ENCODE assay signal across 9 cellular contexts in the genomic region with DNA sequence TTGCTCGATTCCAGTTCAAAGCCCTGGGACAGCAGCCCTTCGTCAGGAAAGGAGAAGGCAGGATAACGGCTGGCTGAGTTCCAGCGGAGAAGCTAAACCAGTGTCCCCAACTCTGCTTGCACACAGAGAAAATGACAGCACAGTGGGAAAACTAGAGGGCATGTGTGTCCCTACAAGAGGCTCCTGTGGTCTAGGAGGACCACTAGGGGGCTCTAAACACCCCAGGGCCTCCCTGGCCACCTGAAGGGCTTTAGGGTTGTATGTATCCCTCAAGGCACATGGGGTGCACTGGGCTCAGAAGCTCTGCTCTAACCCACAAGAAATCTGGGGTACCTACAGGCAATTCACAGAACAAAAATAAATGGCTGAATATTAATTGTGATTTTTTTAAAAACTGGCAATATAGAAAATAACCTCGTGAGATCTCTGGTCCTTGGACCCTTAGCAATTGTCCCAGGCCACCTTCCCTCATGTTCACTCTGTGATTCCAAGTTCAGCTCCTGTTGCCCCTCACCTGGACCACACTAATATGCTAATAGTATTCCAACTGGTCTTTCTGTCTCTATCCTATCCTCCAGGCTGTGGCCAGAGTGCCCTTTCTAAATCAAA. TPM values are rescaled to one million over a fixed set of nuclear protein-coding genes. Genes with fewer than 3 reads are reported as not detected.
DNase-seq lines count a peak whose midpoint lies in the region; ATAC-seq and TF ChIP-seq lines count a peak whose summit lies in the region.
"Had no signal": no experiment of that assay in that cellular context is flagged by ENCODE, and none has a peak within 500 bp of the region (broad histone marks: within the 10 kb centered on the region; RNA-seq: fewer than 3 reads in every experiment).

No MANE protein-coding gene starts in this region.

- intact Hi-C loops in sciatic nerve (cut with DNase I): no loop called here

- H3K36me3 ChIP-seq in WERI-Rb-1: peaks cover 73% of the 10 kb centered on the region

- peak; percentile 91 for TF ChIP-seq CTCF in WERI-Rb-1 (IDR thresholded peaks at IDR 0.05; ENCODE audit: low read depth, low read length)
- TF ChIP-seq CTCF in fibroblast of pulmonary artery (IDR thresholded peaks at IDR 0.05; ENCODE audit: low read length, missing control alignments): peak; percentile 88

- peak; percentile 44 for ATAC-seq in sciatic nerve

- no peaks in the 10 kb centered on the region for H3K9me3 ChIP-seq in WERI-Rb-1 (ENCODE audit: severe bottlenecking)
- H3K9me3 ChIP-seq: HAP-1 had no signal

- no peaks in the 10 kb centered on the region for H3K27me3 ChIP-seq in WERI-Rb-1 (ENCODE audit: insufficient read depth, low read depth, severe bottlenecking)

- H3K4me3 ChIP-seq in WERI-Rb-1 (ENCODE audit: low read depth, low read length) (no peak overlapping the region), fibroblast of pulmonary artery (replicated peaks; ENCODE audit: low read depth, low read length) (no peak overlapping the region)
- H3K4me3 ChIP-seq: HAP-1 had no signal

- peak; percentile 75 for DNase-seq in activated effector memory CD4-positive, alpha-beta T cell treated with anti-CD3 and anti-CD28 coated beads, Interleukin-2, amount 50 U/mL, for 16 hours
- DNase-seq in activated effector memory CD4-positive, alpha-beta T cell treated with Interleukin-2 at 50 U/mL for 16 hours: no peak
- peak; percentile 44 for DNase-seq in HT1080 (ENCODE audit: low read depth)
- peak; percentile 54 for DNase-seq in WERI-Rb-1
- DNase-seq in fibroblast of pulmonary artery (ENCODE audit: low read depth): peak; percentile 56
- no peak for DNase-seq in sciatic nerve (ENCODE audit: low spot score)
- DNase-seq in occipital lobe (lab: John Stamatoyannopoulos, UW): no peak
- no peak for DNase-seq in stimulated activated CD4-positive, alpha-beta T cell treated with anti-CD3 and anti-CD28 coated beads, Interleukin-4, amount 100 ng/mL, for 24 hours

- no peak overlapping the region for H3K27ac ChIP-seq in WERI-Rb-1

RNA-seq across cellular contexts. Expression of a gene that starts 17.5 kb away (rescaled TPM):
- total RNA-seq in HT1080 (2014; rRNA removed; shearing (Covaris generic)): 29.6 and 30.7 TPM in 2 replicates
- polyA plus RNA-seq in HT1080 (2015; cell fraction: cytosol; rRNA removed): 29.5 and 37.3 TPM in 2 replicates
- polyA plus RNA-seq in HT1080 (2015; cell fraction: nucleus; rRNA removed): 73.2 and 74.6 TPM in 2 replicates
- total RNA-seq in sciatic nerve: 54.5 TPM
- total RNA-seq in occipital lobe: 29.8 TPM

Comparison
In these comparisons a context has a peak if more than half of its experiments do, and no peak if none do; other contexts are left out.
1. DNase-seq: peak in activated effector memory CD4-positive, alpha-beta T cell treated with anti-CD3 and anti-CD28 coated beads, Interleukin-2, amount 50 U/mL, for 16 hours (single experiment), HT1080 (single experiment), WERI-Rb-1 (single experiment) and fibroblast of pulmonary artery (single experiment); none in activated effector memory CD4-positive, alpha-beta T cell treated with Interleukin-2 at 50 U/mL for 16 hours (single experiment), sciatic nerve (single experiment), occipital lobe (single experiment) and stimulated activated CD4-positive, alpha-beta T cell treated with anti-CD3 and anti-CD28 coated beads, Interleukin-4, amount 100 ng/mL, for 24 hours (single experiment).